ENCODE assay signal across 14 cellular contexts in genomic region chr3:119311191-119311925, GRCh38. TPM values are rescaled to one million over a fixed set of nuclear protein-coding genes. Genes with fewer than 3 reads are reported as not detected.
DNase-seq lines count a peak whose midpoint lies in the region; TF ChIP-seq lines count a peak whose summit lies in the region.
"Had no signal": no experiment of that assay in that cellular context is flagged by ENCODE, and none has a peak within 500 bp of the region (broad histone marks: within the 10 kb centered on the region; RNA-seq: fewer than 3 reads in every experiment).

No MANE protein-coding gene starts in this region.

- no peak overlapping the region for H3K4me3 Mint-ChIP-seq in activated naive CD4-positive, alpha-beta T cell treated with anti-CD3 and anti-CD28 coated beads, Interleukin-2, amount 10 ng/mL, durations not matched to agents 7 days and 5 days
- H3K4me3 Mint-ChIP-seq: effector memory CD8-positive, alpha-beta T cell had no signal

- H3K36me3 ChIP-seq in SJSA1 (peaks cover 25% of the 10 kb centered on the region), smooth muscle cell (ENCODE audit: low read depth) (no peaks in the 10 kb centered on the region), A673 (ENCODE audit: insufficient read depth, low read length, poor library complexity, severe bottlenecking) (no peaks in the 10 kb centered on the region)
- H3K36me3 ChIP-seq: BE2C, vagina had no signal

- H4K20me1 ChIP-seq in smooth muscle cell (ENCODE audit: low read depth): no peaks in the 10 kb centered on the region

- H3K4me2 ChIP-seq in smooth muscle cell: peak overlapping the region; percentile 68

- H3K9me3 ChIP-seq in SJSA1 (replicated peaks) (no peaks in the 10 kb centered on the region), smooth muscle cell (replicated peaks; ENCODE audit: low read depth) (no peaks in the 10 kb centered on the region), A673 (ENCODE audit: low read depth, low read length, poor library complexity, severe bottlenecking) (no peaks in the 10 kb centered on the region)
- H3K9me3 ChIP-seq: BE2C, vagina had no signal

- intact Hi-C loops in A673 (cut with micrococcal nuclease; ENCODE audit: unreplicated experiment): no loop called here

- H3K4me1 ChIP-seq in SJSA1 (replicated peaks): peaks cover 51% of the 10 kb centered on the region
- H3K4me1 ChIP-seq in smooth muscle cell (ENCODE audit: low read depth): peaks cover 23% of the 10 kb centered on the region
- no peaks in the 10 kb centered on the region for H3K4me1 ChIP-seq in A673 (ENCODE audit: insufficient read depth, low read length, poor library complexity, severe bottlenecking)
- H3K4me1 ChIP-seq: BE2C had no signal

- no peaks in the 10 kb centered on the region for H3K4me1 Mint-ChIP-seq in activated naive CD4-positive, alpha-beta T cell treated with anti-CD3 and anti-CD28 coated beads, Interleukin-2, amount 10 ng/mL, durations not matched to agents 7 days and 5 days

- no peaks in the 10 kb centered on the region for H3K36me3 Mint-ChIP-seq in activated naive CD4-positive, alpha-beta T cell treated with anti-CD3 and anti-CD28 coated beads, Interleukin-2, amount 10 ng/mL, durations not matched to agents 7 days and 5 days

- H3K4me3 ChIP-seq in SJSA1 (0 out of 2 replicates have a peak overlapping the region, but pooled peaks have one; percentile 4), fibroblast of mammary gland (ENCODE audit: control insufficient read depth, low read depth, low read length) (no peak overlapping the region), smooth muscle cell (no peak overlapping the region), A673 (ENCODE audit: low read depth, low read length, poor library complexity, severe bottlenecking) (no peak overlapping the region)
- H3K4me3 ChIP-seq: vagina had no signal

- H3K79me2 ChIP-seq in smooth muscle cell (ENCODE audit: low read depth): peaks cover 55% of the 10 kb centered on the region

- CTCF ChIA-PET in activated naive CD4-positive, alpha-beta T cell treated with anti-CD3 and anti-CD28 coated beads, Interleukin-2, amount 10 ng/mL, durations not matched to agents 7 days and 5 days (lab: Charles Lee): no interaction called here
- CTCF ChIA-PET in A673 (lab: Charles Lee): no interaction called here

- DNase-seq in activated naive CD4-positive, alpha-beta T cell treated with anti-CD3 and anti-CD28 coated beads, Interleukin-2, amount 10 ng/mL, durations not matched to agents 7 days and 5 days: no peak
- no peak for DNase-seq in activated naive CD4-positive, alpha-beta T cell treated with anti-CD3 and anti-CD28 coated beads, Interleukin-2, amount 50 U/mL, for 16 hours
- peak; percentile 47 to 95 for DNase-seq in SJSA1 (ENCODE audit: low read depth in 1 of 2, low spot score in 2 of 2)
- DNase-seq in fibroblast of mammary gland (ENCODE audit: low read depth): peak; percentile 91
- DNase-seq in smooth muscle cell (lab: John Stamatoyannopoulos, UW; ENCODE audit: unreplicated experiment): no peak
- no peak for DNase-seq in NCI-H1105 treated with DMSO at 0.1 percent for 48 hours (lab: John Stamatoyannopoulos, UW)
- no peak for DNase-seq in NCI-H146 treated with DMSO at 0.1 percent for 48 hours (lab: John Stamatoyannopoulos, UW; ENCODE audit: unreplicated experiment)
- no peak for DNase-seq in A673 (ENCODE audit: low spot score)
- DNase-seq: activated gamma-delta T cell treated with Interleukin-2 at 50 U/mL for 16 hours; BE2C; effector memory CD8-positive, alpha-beta T cell; left cardiac atrium; retina had no signal

- POLR2A ChIA-PET in A673 (lab: Charles Lee; ENCODE audit: low non-redundant PET): no interaction called here

- TF ChIP-seq CTCF in fibroblast of mammary gland (conservative IDR thresholded peaks at IDR 0.05; ENCODE audit: control insufficient read depth, insufficient read depth, low read depth, low read length) (no peak), smooth muscle cell (IDR thresholded peaks at IDR 0.05; ENCODE audit: borderline replicate concordance, insufficient read depth, poor library complexity, severe bottlenecking) (no peak), A673 (conservative IDR thresholded peaks at IDR 0.05; ENCODE audit: low read depth, low read length) (no peak)

- H3K27me3 ChIP-seq in SJSA1 (replicated peaks): no peaks in the 10 kb centered on the region
- no peaks in the 10 kb centered on the region for H3K27me3 ChIP-seq in smooth muscle cell (ENCODE audit: low read depth)
- H3K27me3 ChIP-seq in A673 (replicated peaks; ENCODE audit: insufficient read depth, low read depth, low read length, poor library complexity): no peaks in the 10 kb centered on the region
- H3K27me3 ChIP-seq: BE2C, vagina had no signal

- H3K27me3 Mint-ChIP-seq in activated naive CD4-positive, alpha-beta T cell treated with anti-CD3 and anti-CD28 coated beads, Interleukin-2, amount 10 ng/mL, durations not matched to agents 7 days and 5 days: peaks cover 12% of the 10 kb centered on the region
- H3K27me3 Mint-ChIP-seq: effector memory CD8-positive, alpha-beta T cell had no signal

- no TSS peak for BruUV-seq in A673 (replicated peaks; lab: Mats Ljungman, UMichigan)

- H3F3A ChIP-seq in smooth muscle cell (ENCODE audit: low read depth): peaks cover 25% of the 10 kb centered on the region

- peak overlapping the region; percentile 12 for H3K27ac Mint-ChIP-seq in activated naive CD4-positive, alpha-beta T cell treated with anti-CD3 and anti-CD28 coated beads, Interleukin-2, amount 10 ng/mL, durations not matched to agents 7 days and 5 days

- H3K27ac ChIP-seq in SJSA1 (peak overlapping the region; percentile 95), smooth muscle cell (ENCODE audit: low read depth) (peak overlapping the region; percentile 99), A673 (ENCODE audit: low read depth, low read length, poor library complexity, severe bottlenecking) (no peak overlapping the region)
- H3K27ac ChIP-seq: vagina had no signal

- 36% methylated on average over 6 of the region's 6 CpGs for WGBS in smooth muscle cell (ENCODE audit: low lambda C conversion rate)

- peak overlapping the region; percentile 86 for H3K9ac ChIP-seq in smooth muscle cell (ENCODE audit: low read depth)

- no peaks in the 10 kb centered on the region for H3K9me3 Mint-ChIP-seq in activated naive CD4-positive, alpha-beta T cell treated with anti-CD3 and anti-CD28 coated beads, Interleukin-2, amount 10 ng/mL, durations not matched to agents 7 days and 5 days
- H3K9me3 Mint-ChIP-seq: effector memory CD8-positive, alpha-beta T cell had no signal

- H2AFZ ChIP-seq in smooth muscle cell (ENCODE audit: low read depth): no peak overlapping the region

RNA-seq across cellular contexts. Expression of gene ARHGAP31, which starts 17.2 kb away (rescaled TPM):
- total RNA-seq in SJSA1 (2014; rRNA removed; shearing (Covaris generic)): 8.8 and 13.7 TPM in 2 replicates
- total RNA-seq in smooth muscle cell (10.9 and 15.4 TPM in 2 replicates), A673 (2021) (7.8 and 12.0 TPM in 2 replicates)
- polyA plus RNA-seq in smooth muscle cell: 5.6 and 6.1 TPM in 2 replicates

Comparison
In these comparisons a context has a peak if more than half of its experiments do, and no peak if none do; other contexts are left out.
1. DNase-seq: peak in SJSA1 (2 of 2) and fibroblast of mammary gland (single experiment); none in activated naive CD4-positive, alpha-beta T cell treated with anti-CD3 and anti-CD28 coated beads, Interleukin-2, amount 10 ng/mL, durations not matched to agents 7 days and 5 days (single experiment), activated naive CD4-positive, alpha-beta T cell treated with anti-CD3 and anti-CD28 coated beads, Interleukin-2, amount 50 U/mL, for 16 hours (single experiment), smooth muscle cell (single experiment), NCI-H1105 treated with DMSO at 0.1 percent for 48 hours (single experiment), NCI-H146 treated with DMSO at 0.1 percent for 48 hours (single experiment) and A673 (single experiment).